Comparison of ENCODE assay signal across 14 cellular contexts in the genomic region with DNA sequence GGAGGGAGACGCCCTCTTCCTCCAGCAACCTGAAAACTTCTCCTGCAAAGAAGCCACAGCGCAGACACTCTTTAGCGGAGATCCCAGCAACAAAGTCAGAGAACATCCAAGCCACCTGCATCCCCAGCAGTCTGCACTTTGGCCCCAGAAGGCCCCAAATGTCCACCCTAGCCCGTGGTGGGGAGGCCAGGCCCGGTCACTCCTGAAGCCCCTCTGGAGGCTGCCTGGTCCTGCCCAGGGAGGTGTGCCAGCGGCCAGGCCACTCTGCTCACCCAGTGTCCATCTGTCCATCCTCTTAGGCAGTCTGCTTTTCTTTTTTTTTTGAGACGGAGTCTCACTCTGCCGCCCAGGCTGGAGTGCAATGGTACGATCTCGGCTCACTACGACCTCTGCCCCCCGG. TPM values are rescaled to one million over a fixed set of nuclear protein-coding genes. Genes with fewer than 3 reads are reported as not detected.
DNase-seq lines count a peak whose midpoint lies in the region; ATAC-seq and TF ChIP-seq lines count a peak whose summit lies in the region.
"Had no signal": no experiment of that assay in that cellular context is flagged by ENCODE, and none has a peak within 500 bp of the region (broad histone marks: within the 10 kb centered on the region; RNA-seq: fewer than 3 reads in every experiment).

No MANE protein-coding gene starts in this region.

- H3K4me3 ChIP-seq in BLaER1, result no peak overlapping the region
- no peak overlapping the region for H3K4me3 ChIP-seq in HCT116 (replicated peaks in 1 of 2; ENCODE audit: low read depth in 1 of 2, low read length in 2 of 2)
- no peak overlapping the region for H3K4me3 ChIP-seq in OCI-LY1 (ENCODE audit: low read depth, low read length, poor library complexity, severe bottlenecking)
- H3K4me3 ChIP-seq in neuronal stem cell (ENCODE audit: low read length in 2 of 2), result no peak overlapping the region
- no peak overlapping the region for H3K4me3 ChIP-seq in stomach
- H3K4me3 ChIP-seq in mesendoderm (ENCODE audit: low read length), result no peak overlapping the region

- H3K79me1 ChIP-seq in neuronal stem cell (ENCODE audit: low read depth, low read length), result peaks cover 6% of the 10 kb centered on the region
- H3K79me1 ChIP-seq in mesendoderm (ENCODE audit: low read length), result no peaks in the 10 kb centered on the region

- H4K91ac ChIP-seq in neuronal stem cell (ENCODE audit: low read depth, low read length, poor library complexity), result no peak overlapping the region

- H4K20me1 ChIP-seq in BLaER1 (peaks cover 71% of the 10 kb centered on the region), HCT116 (ENCODE audit: insufficient read depth) (no peaks in the 10 kb centered on the region), OCI-LY1 (ENCODE audit: insufficient read depth, low read length) (no peaks in the 10 kb centered on the region)

- H3K36me3 ChIP-seq in BLaER1 (peaks cover 82% of the 10 kb centered on the region), HCT116 (ENCODE audit: control insufficient read depth in 1 of 2, insufficient read depth in 2 of 2, low read length in 2 of 2) (peaks cover 6 to 13% of the 10 kb centered on the region in 2 experiments), OCI-LY1 (ENCODE audit: insufficient read depth, low read length) (peaks cover 69% of the 10 kb centered on the region), neuronal stem cell (replicated peaks in 1 of 2; ENCODE audit: control insufficient read depth in 2 of 2, insufficient read depth in 2 of 2, low read length in 2 of 2) (peaks cover 27 to 58% of the 10 kb centered on the region in 2 donors), stomach (peaks cover 39 to 79% (median 71%) of the 10 kb centered on the region in 4 donors), mesendoderm (ENCODE audit: control insufficient read depth, insufficient read depth, low read length) (peaks cover 3% of the 10 kb centered on the region)

- H4K8ac ChIP-seq in neuronal stem cell (ENCODE audit: low read depth, low read length) (no peak overlapping the region), mesendoderm (ENCODE audit: low read depth, low read length) (no peak overlapping the region)

- H2BK5ac ChIP-seq in neuronal stem cell (ENCODE audit: low read length) (peak overlapping the region; percentile 5), mesendoderm (ENCODE audit: low read length) (no peak overlapping the region)

- BruUV-seq in HCT116 (replicated peaks; lab: Mats Ljungman, UMichigan), result no TSS peak

- H2BK15ac ChIP-seq in neuronal stem cell (ENCODE audit: low read length), result no peak overlapping the region
- H2BK15ac ChIP-seq in mesendoderm (replicated peaks; ENCODE audit: low read depth), result no peak overlapping the region

- H2AFZ ChIP-seq in HCT116 (ENCODE audit: low read depth, low read length, poor library complexity, severe bottlenecking) (no peak overlapping the region), OCI-LY1 (ENCODE audit: low read length) (no peak overlapping the region), neuronal stem cell (ENCODE audit: low read length) (no peak overlapping the region)

- H3K14ac ChIP-seq in neuronal stem cell (ENCODE audit: low read length), result no peak overlapping the region

- TF ChIP-seq EP300 in stomach (IDR thresholded peaks at IDR 0.05), result no peak

- DNase-seq in HCT116 (ENCODE audit: low read depth, low spot score) (no peak), neuronal stem cell (ENCODE audit: low spot score) (no peak), stomach (no peak), mesendoderm (no peak)
- no peak for DNase-seq in stimulated activated naive CD4-positive, alpha-beta T cell (lab: John Stamatoyannopoulos, UW)
- DNase-seq: BE2C; Caco-2; CD4-positive, alpha-beta T cell; GDM1; GOT3; H9 had no signal

- H3K9ac ChIP-seq in BLaER1, result peak overlapping the region; percentile 2; the same call in 1 of the 2 replicates
- H3K9ac ChIP-seq in HCT116 (ENCODE audit: low read length), result no peak overlapping the region
- H3K9ac ChIP-seq in OCI-LY1 (ENCODE audit: low read length), result no peak overlapping the region
- no peak overlapping the region for H3K9ac ChIP-seq in neuronal stem cell (ENCODE audit: low read depth, low read length, poor library complexity)
- no peak overlapping the region for H3K9ac ChIP-seq in mesendoderm (ENCODE audit: low read length)

- intact Hi-C loops in HCT116 (cut with micrococcal nuclease), result no loop called here
- intact Hi-C loops in stomach (cut with DNase I; ENCODE audit: low total_unique reads), result no loop called here

- POLR2A ChIA-PET in HCT116 (lab: Charles Lee), result interaction anchor here (0.6 to 1.4 kb wide), 2 partner anchors 9 to 13 kb away, joined by 3 read pairs; partner anchors contain the start of gene CIAO3

- H2AK5ac ChIP-seq in neuronal stem cell (ENCODE audit: low read depth, low read length), result no peak overlapping the region
- H2AK5ac ChIP-seq in mesendoderm (ENCODE audit: low read length), result no peak overlapping the region

- H3K9me3 ChIP-seq in BLaER1 (no peaks in the 10 kb centered on the region), HCT116 (ENCODE audit: control insufficient read depth in 1 of 2, insufficient read depth in 1 of 2, low read depth in 1 of 2, low read length in 2 of 2) (no peaks in the 10 kb centered on the region), OCI-LY1 (ENCODE audit: low read length) (no peaks in the 10 kb centered on the region), neuronal stem cell (replicated peaks in 1 of 2; ENCODE audit: control insufficient read depth in 2 of 2, insufficient read depth in 1 of 2, low read depth in 1 of 2, low read length in 2 of 2) (no peaks in the 10 kb centered on the region), stomach (no peaks in the 10 kb centered on the region)
- H3K9me3 ChIP-seq: BE2C, Caco-2 had no signal

- no peak overlapping the region for H2BK12ac ChIP-seq in neuronal stem cell (ENCODE audit: low read length)

- H3K4me2 ChIP-seq in BLaER1 (0 out of 2 replicates have a peak overlapping the region, but pooled peaks have one; percentile 2), HCT116 (ENCODE audit: low read length) (no peak overlapping the region), OCI-LY1 (ENCODE audit: low read length) (no peak overlapping the region), neuronal stem cell (ENCODE audit: insufficient read depth, low read length, poor library complexity, severe bottlenecking) (no peak overlapping the region), mesendoderm (ENCODE audit: low read length) (no peak overlapping the region)

- no peak for ATAC-seq in HCT116

- H3K56ac ChIP-seq in mesendoderm (ENCODE audit: low read length), result no peak overlapping the region

- H3K27me3 ChIP-seq in BLaER1 (no peaks in the 10 kb centered on the region), HCT116 (ENCODE audit: insufficient read depth, low read length) (no peaks in the 10 kb centered on the region), OCI-LY1 (ENCODE audit: insufficient read depth, low read length) (no peaks in the 10 kb centered on the region), neuronal stem cell (ENCODE audit: control insufficient read depth in 3 of 3, insufficient read depth in 3 of 3, low read depth in 1 of 3, low read length in 3 of 3) (peaks cover 0 to 8% (median 0%) of the 10 kb centered on the region in 3 experiments), stomach (peaks cover 0 to 22% (median 16%) of the 10 kb centered on the region in 3 donors), mesendoderm (ENCODE audit: insufficient read depth, low read length, poor library complexity) (no peaks in the 10 kb centered on the region)
- H3K27me3 ChIP-seq: BE2C had no signal

- H3K27ac ChIP-seq in BLaER1, result no peak overlapping the region
- H3K27ac ChIP-seq in HCT116 (ENCODE audit: low read depth, low read length), result 0 out of 2 replicates have a peak overlapping the region, but pooled peaks have one; percentile 11
- H3K27ac ChIP-seq in OCI-LY1 (ENCODE audit: low read depth, low read length, poor library complexity, severe bottlenecking), result peak overlapping the region; percentile 34
- H3K27ac ChIP-seq in neuronal stem cell (replicated peaks; ENCODE audit: low read length), result no peak overlapping the region
- no peak overlapping the region for H3K27ac ChIP-seq in stomach
- H3K27ac ChIP-seq in mesendoderm (ENCODE audit: low read depth, low read length), result no peak overlapping the region
- H3K27ac ChIP-seq: C4-2B had no signal

- H3K23ac ChIP-seq in neuronal stem cell (ENCODE audit: low read depth, low read length, poor library complexity) (no peak overlapping the region), mesendoderm (ENCODE audit: low read length) (no peak overlapping the region)

- H4K5ac ChIP-seq in mesendoderm (ENCODE audit: low read length), result no peak overlapping the region

- H3F3A ChIP-seq in OCI-LY1 (ENCODE audit: insufficient read depth, low read length), result no peaks in the 10 kb centered on the region

- H3K18ac ChIP-seq in neuronal stem cell (ENCODE audit: low read length) (no peak overlapping the region), mesendoderm (ENCODE audit: low read length) (no peak overlapping the region)

- no peak for TF ChIP-seq RAD21 in HCT116 (IDR thresholded peaks at IDR 0.05; ENCODE audit: low read depth)

- RAD21 ChIA-PET in HCT116 (lab: Charles Lee; ENCODE audit: low non-redundant PET in 1 of 2, low total read pairs in 2 of 2, uncharacterized antibody in 2 of 2, unreplicated experiment in 2 of 2), result interaction anchor here in 1 of 2 experiments (0.6 kb wide), 1 partner anchor 100 kb away, joined by 3 read pairs; no protein-coding TSS in a partner anchor

- H3K9me2 ChIP-seq in HCT116 (ENCODE audit: insufficient read depth), result no peaks in the 10 kb centered on the region
- H3K9me2 ChIP-seq in OCI-LY1 (ENCODE audit: low read depth, low read length), result no peaks in the 10 kb centered on the region

- CTCF ChIA-PET in HCT116 (lab: Charles Lee), result no interaction called here

- H3K79me2 ChIP-seq in HCT116 (ENCODE audit: insufficient read depth, low read length) (peaks cover 19% of the 10 kb centered on the region; the same call in 1 of the 2 replicates), OCI-LY1 (ENCODE audit: insufficient read depth, low read length) (no peaks in the 10 kb centered on the region), mesendoderm (ENCODE audit: control insufficient read depth, insufficient read depth, low read length) (no peaks in the 10 kb centered on the region)

- no CpG with 5 or more reads among the region's 12 CpGs for whole genome bisulfite sequencing in neuronal stem cell (ENCODE audit: extremely low coverage in 2 of 2, insufficient read length in 2 of 2, insufficient replicate concordance in 1 of 2), 2 donors
- 91 to 98% (median 96%) methylated on average over 12 of the region's 12 CpGs for WGBS in stomach, 5 donors
- WGBS in mesendoderm (ENCODE audit: extremely low coverage, insufficient coverage, low lambda C conversion rate), result no CpG with 5 or more reads among the region's 12 CpGs

- TF ChIP-seq POLR2A in HCT116 (IDR thresholded peaks at IDR 0.05; ENCODE audit: borderline replicate concordance, extremely low read depth, insufficient read depth, insufficient read length), result no peak
- TF ChIP-seq POLR2A in stomach (IDR thresholded peaks at IDR 0.05), result no peak

- no peak for TF ChIP-seq CTCF in HCT116 (IDR thresholded peaks at IDR 0.05 in 2 of 3, conservative IDR thresholded peaks at IDR 0.05 in 1 of 3; ENCODE audit: borderline replicate concordance in 1 of 3, insufficient read depth in 1 of 3, low read depth in 2 of 3, low read length in 2 of 3)
- TF ChIP-seq CTCF in OCI-LY1 (IDR thresholded peaks at IDR 0.05; ENCODE audit: low read length), result no peak
- no peak for TF ChIP-seq CTCF in stomach (IDR thresholded peaks at IDR 0.05)

- H2BK120ac ChIP-seq in neuronal stem cell (ENCODE audit: low read depth, low read length) (no peak overlapping the region), mesendoderm (ENCODE audit: low read depth, low read length) (no peak overlapping the region)

- H3K4ac ChIP-seq in neuronal stem cell (ENCODE audit: low read length), result no peak overlapping the region
- no peak overlapping the region for H3K4ac ChIP-seq in mesendoderm (ENCODE audit: low read depth, low read length)

- H3K4me1 ChIP-seq in BLaER1 (peaks cover 80% of the 10 kb centered on the region), HCT116 (ENCODE audit: control insufficient read depth in 1 of 2, insufficient read depth in 2 of 2, low read length in 2 of 2) (peaks cover 0 to 14% of the 10 kb centered on the region in 2 experiments; a peak in 3 of 4 replicates), OCI-LY1 (ENCODE audit: insufficient read depth, low read length, severe bottlenecking) (peaks cover 30% of the 10 kb centered on the region), neuronal stem cell (ENCODE audit: control insufficient read depth in 2 of 2, insufficient read depth in 1 of 2, low read depth in 1 of 2, low read length in 2 of 2) (peaks cover 2 to 5% of the 10 kb centered on the region in 2 donors), stomach (peaks cover 18 to 19% (median 18%) of the 10 kb centered on the region in 4 donors), mesendoderm (ENCODE audit: control insufficient read depth, low read depth, low read length) (no peaks in the 10 kb centered on the region)
- H3K4me1 ChIP-seq: BE2C, Caco-2 had no signal

RNA-seq across cellular contexts. Expression of gene HAGHL, which starts 5.4 kb away (rescaled TPM):
- total RNA-seq in HCT116 (2021; ENCODE audit: unreplicated experiment), result 74.8 TPM
- polyA plus RNA-seq in HCT116 (2012), result 56.8 and 61.7 TPM in 2 replicates
- 5.3 TPM for polyA plus RNA-seq in neuronal stem cell (2013, experiment 1 of 2)
- 4.6 TPM for polyA plus RNA-seq in neuronal stem cell (2013, experiment 2 of 2)
- 10 to 100 TPM in 1 of 5 donors, 1 to 10 TPM in 2, not detected in 2; 3.3 to 19.9 (median 4.0) TPM for total RNA-seq in stomach
- polyA plus RNA-seq in stomach, result 1 to 10 TPM; 3.1 to 7.9 (median 3.7) TPM
- 1.8 TPM for polyA plus RNA-seq in mesendoderm (2013, experiment 1 of 2)
- 1.6 TPM for polyA plus RNA-seq in mesendoderm (2013, experiment 2 of 2)

RNA-seq across cellular contexts. Expression of gene CCDC78, which starts 6.1 kb away (rescaled TPM):
- 22.9 TPM for total RNA-seq in HCT116 (2021; ENCODE audit: unreplicated experiment)
- polyA plus RNA-seq in HCT116 (2012), result 6.8 and 7.7 TPM in 2 replicates
- polyA plus RNA-seq in neuronal stem cell (2013, experiment 1 of 2), result 1.7 TPM
- polyA plus RNA-seq in neuronal stem cell (2013, experiment 2 of 2), result 1.4 TPM
- 10 to 100 TPM in 1 of 5 donors, 1 to 10 TPM in 1, not detected in 3; 1.3 to 14.3 TPM for total RNA-seq in stomach
- polyA plus RNA-seq in stomach, result 1 to 10 TPM in 2 of 3 donors, not detected in 1; 1.3 to 1.7 TPM
- 1.2 TPM for polyA plus RNA-seq in mesendoderm (2013, experiment 1 of 2)
- polyA plus RNA-seq in mesendoderm (2013, experiment 2 of 2), result 1.1 TPM

RNA-seq across cellular contexts. Expression of gene CIAO3, which starts 8.5 kb away (rescaled TPM):
- total RNA-seq in HCT116 (2021; ENCODE audit: unreplicated experiment) (32.8 TPM), stomach (100 to 1,000 TPM in 1 of 5 donors, 10 to 100 TPM in 4; 35.4 to 145 (median 62.9) TPM)
- 17.5 and 18.0 TPM in 2 replicates for polyA plus RNA-seq in HCT116 (2012)
- 14.9 TPM for polyA plus RNA-seq in neuronal stem cell (2013, experiment 1 of 2)
- 15.0 TPM for polyA plus RNA-seq in neuronal stem cell (2013, experiment 2 of 2)
- 10 to 100 TPM; 22.8 to 37.6 (median 37.2) TPM for polyA plus RNA-seq in stomach
- 10.0 TPM for polyA plus RNA-seq in mesendoderm (2013, experiment 1 of 2)
- polyA plus RNA-seq in mesendoderm (2013, experiment 2 of 2), result 9.5 TPM

RNA-seq across cellular contexts. Expression of gene ANTKMT, which starts 11.4 kb away (rescaled TPM):
- total RNA-seq in HCT116 (2021; ENCODE audit: unreplicated experiment) (65.4 TPM), stomach (100 to 1,000 TPM in 1 of 5 donors, 10 to 100 TPM in 3, 1 to 10 TPM in 1; 9.7 to 602 (median 44.9) TPM)
- polyA plus RNA-seq in HCT116 (2012), result 27.5 and 33.3 TPM in 2 replicates
- polyA plus RNA-seq in neuronal stem cell (2013, experiment 1 of 2), result 30.9 TPM
- 29.0 TPM for polyA plus RNA-seq in neuronal stem cell (2013, experiment 2 of 2)
- 10 to 100 TPM; 35.9 to 65.0 (median 58.0) TPM for polyA plus RNA-seq in stomach
- polyA plus RNA-seq in mesendoderm (2013, experiment 1 of 2), result 12.5 TPM
- 13.3 TPM for polyA plus RNA-seq in mesendoderm (2013, experiment 2 of 2)

RNA-seq across cellular contexts. Expression of gene METRN, which starts 17.4 kb away (rescaled TPM):
- total RNA-seq in HCT116 (2021; ENCODE audit: unreplicated experiment) (193 TPM), stomach (10 to 100 TPM in 4 of 5 donors, 1 to 10 TPM in 1; 7.1 to 79.7 (median 20.4) TPM)
- 121 and 125 TPM in 2 replicates for polyA plus RNA-seq in HCT116 (2012)
- polyA plus RNA-seq in neuronal stem cell (2013, experiment 1 of 2), result 105 TPM
- polyA plus RNA-seq in neuronal stem cell (2013, experiment 2 of 2), result 98.3 TPM
- polyA plus RNA-seq in stomach, result 10 to 100 TPM; 36.9 to 45.8 (median 39.4) TPM
- 2.4 TPM for polyA plus RNA-seq in mesendoderm (2013, experiment 1 of 2)
- polyA plus RNA-seq in mesendoderm (2013, experiment 2 of 2), result 2.0 TPM

Comparison
In these comparisons a context has a peak if more than half of its experiments do, and no peak if none do; other contexts are left out.
1. H3K27ac ChIP-seq: peak in HCT116 (single experiment) and OCI-LY1 (single experiment); none in BLaER1 (single experiment), neuronal stem cell (single experiment), stomach (0 of 5) and mesendoderm (single experiment).